In genomic region chr2:33062665-33063249, GRCh38 we compare ENCODE assay signal across 2 cellular contexts.
TF ChIP-seq lines count a peak whose summit lies in the region.

No MANE protein-coding gene starts in this region.

TF ChIP-seq in SK-N-SH, 30 proteins besides CTCF, POLR2A, EP300 and RAD21:
- TF ChIP-seq, protein P1, sequence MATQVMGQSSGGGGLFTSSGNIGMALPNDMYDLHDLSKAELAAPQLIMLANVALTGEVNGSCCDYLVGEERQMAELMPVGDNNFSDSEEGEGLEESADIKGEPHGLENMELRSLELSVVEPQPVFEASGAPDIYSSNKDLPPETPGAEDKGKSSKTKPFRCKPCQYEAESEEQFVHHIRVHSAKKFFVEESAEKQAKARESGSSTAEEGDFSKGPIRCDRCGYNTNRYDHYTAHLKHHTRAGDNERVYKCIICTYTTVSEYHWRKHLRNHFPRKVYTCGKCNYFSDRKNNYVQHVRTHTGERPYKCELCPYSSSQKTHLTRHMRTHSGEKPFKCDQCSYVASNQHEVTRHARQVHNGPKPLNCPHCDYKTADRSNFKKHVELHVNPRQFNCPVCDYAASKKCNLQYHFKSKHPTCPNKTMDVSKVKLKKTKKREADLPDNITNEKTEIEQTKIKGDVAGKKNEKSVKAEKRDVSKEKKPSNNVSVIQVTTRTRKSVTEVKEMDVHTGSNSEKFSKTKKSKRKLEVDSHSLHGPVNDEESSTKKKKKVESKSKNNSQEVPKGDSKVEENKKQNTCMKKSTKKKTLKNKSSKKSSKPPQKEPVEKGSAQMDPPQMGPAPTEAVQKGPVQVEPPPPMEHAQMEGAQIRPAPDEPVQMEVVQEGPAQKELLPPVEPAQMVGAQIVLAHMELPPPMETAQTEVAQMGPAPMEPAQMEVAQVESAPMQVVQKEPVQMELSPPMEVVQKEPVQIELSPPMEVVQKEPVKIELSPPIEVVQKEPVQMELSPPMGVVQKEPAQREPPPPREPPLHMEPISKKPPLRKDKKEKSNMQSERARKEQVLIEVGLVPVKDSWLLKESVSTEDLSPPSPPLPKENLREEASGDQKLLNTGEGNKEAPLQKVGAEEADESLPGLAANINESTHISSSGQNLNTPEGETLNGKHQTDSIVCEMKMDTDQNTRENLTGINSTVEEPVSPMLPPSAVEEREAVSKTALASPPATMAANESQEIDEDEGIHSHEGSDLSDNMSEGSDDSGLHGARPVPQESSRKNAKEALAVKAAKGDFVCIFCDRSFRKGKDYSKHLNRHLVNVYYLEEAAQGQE (IDR thresholded peaks at IDR 0.05; ENCODE audit: low read depth, low read length) = no peak
- 0 out of 2 replicates have a peak, but pooled peaks have one; percentile 3 for TF ChIP-seq FOSL2 (IDR thresholded peaks at IDR 0.05; ENCODE audit: borderline replicate concordance, low read depth)
TF ChIP-seq in SK-N-SH: peak in this region for 1.

TF ChIP-seq in SK-N-SH treated with all-trans-retinoic acid at 6 μM for 48 hours, 23 proteins besides CTCF, POLR2A, EP300 and RAD21 (continued from another document):
- TF ChIP-seq TSHZ2 (CRISPR knock-in tag; IDR thresholded peaks at IDR 0.05) = no peak
- no peak for TF ChIP-seq RARB (CRISPR knock-in tag; IDR thresholded peaks at IDR 0.05)
- TF ChIP-seq ZNF565 (CRISPR knock-in tag; conservative IDR thresholded peaks at IDR 0.05; ENCODE audit: low read depth) = no peak
- TF ChIP-seq, protein P2, sequence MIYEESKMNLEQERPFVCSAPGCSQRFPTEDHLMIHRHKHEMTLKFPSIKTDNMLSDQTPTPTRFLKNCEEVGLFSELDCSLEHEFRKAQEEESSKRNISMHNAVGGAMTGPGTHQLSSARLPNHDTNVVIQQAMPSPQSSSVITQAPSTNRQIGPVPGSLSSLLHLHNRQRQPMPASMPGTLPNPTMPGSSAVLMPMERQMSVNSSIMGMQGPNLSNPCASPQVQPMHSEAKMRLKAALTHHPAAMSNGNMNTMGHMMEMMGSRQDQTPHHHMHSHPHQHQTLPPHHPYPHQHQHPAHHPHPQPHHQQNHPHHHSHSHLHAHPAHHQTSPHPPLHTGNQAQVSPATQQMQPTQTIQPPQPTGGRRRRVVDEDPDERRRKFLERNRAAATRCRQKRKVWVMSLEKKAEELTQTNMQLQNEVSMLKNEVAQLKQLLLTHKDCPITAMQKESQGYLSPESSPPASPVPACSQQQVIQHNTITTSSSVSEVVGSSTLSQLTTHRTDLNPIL (CRISPR knock-in tag; IDR thresholded peaks at IDR 0.05; ENCODE audit: low read depth) = no peak
- TF ChIP-seq PATZ1 (CRISPR knock-in tag; IDR thresholded peaks at IDR 0.05; ENCODE audit: borderline replicate concordance) = no peak
- no peak for TF ChIP-seq CSDC2 (CRISPR knock-in tag; IDR thresholded peaks at IDR 0.05)
- TF ChIP-seq ZFP3 (CRISPR knock-in tag; IDR thresholded peaks at IDR 0.05) = no peak
- no peak for TF ChIP-seq ISL1 (CRISPR knock-in tag; IDR thresholded peaks at IDR 0.05)
- TF ChIP-seq ZNF70 (CRISPR knock-in tag; IDR thresholded peaks at IDR 0.05) = no peak
- no peak for TF ChIP-seq ARNTL (CRISPR knock-in tag; IDR thresholded peaks at IDR 0.05; ENCODE audit: borderline replicate concordance, low read depth)
- TF ChIP-seq OSR1 (CRISPR knock-in tag; IDR thresholded peaks at IDR 0.05) = no peak
- no peak for TF ChIP-seq PPARA (CRISPR knock-in tag; IDR thresholded peaks at IDR 0.05; ENCODE audit: borderline replicate concordance)
- TF ChIP-seq BACH2 (CRISPR knock-in tag; IDR thresholded peaks at IDR 0.05; ENCODE audit: borderline replicate concordance) = no peak
- no peak for TF ChIP-seq TOX (CRISPR knock-in tag; IDR thresholded peaks at IDR 0.05; ENCODE audit: borderline replicate concordance)
